ENCODE assay signal across 23 cellular contexts in the genomic region with DNA sequence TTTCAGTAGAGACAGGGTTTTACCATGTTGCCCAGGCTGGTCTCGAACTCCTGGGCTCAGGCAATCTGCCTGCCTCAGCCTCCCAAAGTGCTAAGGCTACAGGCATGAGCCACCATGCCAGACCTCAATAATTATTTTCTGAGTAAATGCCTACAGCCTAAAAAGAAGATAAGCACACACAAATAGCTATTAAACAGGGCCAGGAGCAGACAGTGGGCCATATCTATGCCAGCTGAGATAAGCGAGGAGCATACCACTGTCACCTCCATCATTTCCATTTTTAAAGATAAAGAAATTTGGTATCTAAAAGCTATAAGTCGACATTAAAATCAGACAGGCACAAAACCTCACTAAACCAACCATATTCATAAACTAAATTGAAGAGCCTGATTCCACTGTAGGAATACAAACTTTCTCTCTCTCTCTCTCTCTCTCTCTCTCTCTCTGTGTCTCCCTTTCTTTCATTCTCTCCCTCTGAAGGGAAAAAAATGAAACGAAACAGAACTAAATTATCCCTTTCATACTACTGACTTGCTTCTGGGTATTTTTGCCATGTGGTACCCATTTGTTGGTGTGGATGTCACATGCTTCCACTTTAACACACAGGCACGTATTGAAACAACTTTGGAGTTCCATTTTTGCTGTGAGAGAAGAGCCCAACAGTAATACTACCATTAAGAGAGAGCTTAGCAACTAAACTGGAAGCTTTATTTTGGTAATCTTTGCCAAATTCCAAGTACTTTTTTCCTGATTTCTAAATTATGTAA. TPM values are rescaled to one million over a fixed set of nuclear protein-coding genes. Genes with fewer than 3 reads are reported as not detected.
DNase-seq lines count a peak whose midpoint lies in the region; ATAC-seq and TF ChIP-seq lines count a peak whose summit lies in the region.
"Had no signal": no experiment of that assay in that cellular context is flagged by ENCODE, and none has a peak within 500 bp of the region (broad histone marks: within the 10 kb centered on the region; RNA-seq: fewer than 3 reads in every experiment).

No MANE protein-coding gene starts in this region.

- intact Hi-C loops in heart right ventricle (cut with DNase I) = loop anchor here in 1 of 10 donors (5.0 kb wide), 1 partner anchor 288 kb away; no protein-coding TSS in a partner anchor

- no peaks in the 10 kb centered on the region for H3K79me2 ChIP-seq in SK-N-SH (ENCODE audit: insufficient read depth)

- H3K4me1 Mint-ChIP-seq in stimulated activated naive B cell treated with anti-CD40 and anti-IgM and Interleukin-4, amounts not matched to agents 10 μg/mL and 1 μg/mL and 100 μg/mL, for 72 hours = no peaks in the 10 kb centered on the region
- no peaks in the 10 kb centered on the region for H3K4me1 Mint-ChIP-seq in stimulated activated naive CD8-positive, alpha-beta T cell treated with anti-CD3 and anti-CD28 coated beads, Interleukin-15, amount 100 ng/mL, for 72 hours

- H3K9ac ChIP-seq in SK-N-SH = no peak overlapping the region
- H3K9ac ChIP-seq: BLaER1 treated with 17β-estradiol and CSF1 and Interleukin-3, amounts not matched to agents 10 nM and 100 nM had no signal

- POLR2A ChIA-PET in SK-N-SH (lab: Yijun Ruan, JAX) = no interaction called here

- no peaks in the 10 kb centered on the region for H4K20me1 ChIP-seq in SK-N-SH (ENCODE audit: insufficient read depth)

- no peak overlapping the region for H3K4me3 Mint-ChIP-seq in stimulated activated naive B cell treated with anti-CD40 and anti-IgM and Interleukin-4, amounts not matched to agents 10 μg/mL and 1 μg/mL and 100 μg/mL, for 72 hours
- no peak overlapping the region for H3K4me3 Mint-ChIP-seq in stimulated activated naive CD8-positive, alpha-beta T cell treated with anti-CD3 and anti-CD28 coated beads, Interleukin-15, amount 100 ng/mL, for 72 hours
- H3K4me3 Mint-ChIP-seq: CD8-positive, alpha-beta T cell had no signal

- WGBS in heart right ventricle, 2 donors = 77 to 78% methylated on average over 5 of the region's 5 CpGs
- WGBS in SK-N-SH (ENCODE audit: low lambda C conversion rate) = 74% methylated on average over 5 of the region's 5 CpGs

- no peaks in the 10 kb centered on the region for H3K9me2 ChIP-seq in SK-N-SH

- no peak for TF ChIP-seq POLR2A in Peyer's patch (IDR thresholded peaks at IDR 0.05)

- no peaks in the 10 kb centered on the region for H3K36me3 ChIP-seq in cardiac muscle cell
- H3K36me3 ChIP-seq in heart right ventricle = peaks cover 0 to 57% (median 7%) of the 10 kb centered on the region in 9 donors
- peaks cover 13 to 26% of the 10 kb centered on the region in 2 experiments for H3K36me3 ChIP-seq in SK-N-SH (replicated peaks in 1 of 2; ENCODE audit: control insufficient read depth in 1 of 2, insufficient read depth in 2 of 2, low read length in 1 of 2)
- no peaks in the 10 kb centered on the region for H3K36me3 ChIP-seq in Peyer's patch

- CTCF ChIA-PET in SK-N-SH (lab: Yijun Ruan, JAX) = interaction anchor here (0.6 to 2.2 kb wide), 8 partner anchors 9 to 889 kb away, joined by 3 to 13 read pairs (median 3); no protein-coding TSS in a partner anchor

- H3K27ac Mint-ChIP-seq in stimulated activated naive B cell treated with anti-CD40 and anti-IgM and Interleukin-4, amounts not matched to agents 10 μg/mL and 1 μg/mL and 100 μg/mL, for 72 hours = peak overlapping the region; percentile 66
- H3K27ac Mint-ChIP-seq in stimulated activated naive CD8-positive, alpha-beta T cell treated with anti-CD3 and anti-CD28 coated beads, Interleukin-15, amount 100 ng/mL, for 72 hours = no peak overlapping the region
- H3K27ac Mint-ChIP-seq: CD8-positive, alpha-beta T cell had no signal

- H3K27me3 Mint-ChIP-seq in stimulated activated naive B cell treated with anti-CD40 and anti-IgM and Interleukin-4, amounts not matched to agents 10 μg/mL and 1 μg/mL and 100 μg/mL, for 72 hours = no peaks in the 10 kb centered on the region
- H3K27me3 Mint-ChIP-seq in stimulated activated naive CD8-positive, alpha-beta T cell treated with anti-CD3 and anti-CD28 coated beads, Interleukin-15, amount 100 ng/mL, for 72 hours = no peaks in the 10 kb centered on the region

- H3K4me2 ChIP-seq in SK-N-SH = no peak overlapping the region
- H3K4me2 ChIP-seq: A549; BLaER1 treated with 17β-estradiol and CSF1 and Interleukin-3, amounts not matched to agents 10 nM and 100 nM had no signal

- no peaks in the 10 kb centered on the region for H3K9me3 Mint-ChIP-seq in stimulated activated naive B cell treated with anti-CD40 and anti-IgM and Interleukin-4, amounts not matched to agents 10 μg/mL and 1 μg/mL and 100 μg/mL, for 72 hours
- no peaks in the 10 kb centered on the region for H3K9me3 Mint-ChIP-seq in stimulated activated naive CD8-positive, alpha-beta T cell treated with anti-CD3 and anti-CD28 coated beads, Interleukin-15, amount 100 ng/mL, for 72 hours
- H3K9me3 Mint-ChIP-seq: CD8-positive, alpha-beta T cell had no signal

- H3K9me3 ChIP-seq in cardiac muscle cell (ENCODE audit: low read depth) (no peaks in the 10 kb centered on the region), heart right ventricle (no peaks in the 10 kb centered on the region), SK-N-SH (no peaks in the 10 kb centered on the region), Peyer's patch (no peaks in the 10 kb centered on the region)
- H3K9me3 ChIP-seq: A549; BLaER1 treated with 17β-estradiol and CSF1 and Interleukin-3, amounts not matched to agents 10 nM and 100 nM had no signal

- no peak overlapping the region for H3K4me3 ChIP-seq in cardiac muscle cell
- H3K4me3 ChIP-seq in heart right ventricle = no peak overlapping the region
- no peak overlapping the region for H3K4me3 ChIP-seq in SK-N-SH (ENCODE audit: low read depth in 2 of 2, low read length in 1 of 2)
- H3K4me3 ChIP-seq in Peyer's patch = no peak overlapping the region
- H3K4me3 ChIP-seq: A549; BLaER1 treated with 17β-estradiol and CSF1 and Interleukin-3, amounts not matched to agents 10 nM and 100 nM had no signal

- ATAC-seq in heart right ventricle = no peak
- ATAC-seq in stimulated activated naive B cell treated with anti-CD40 and anti-IgM and Interleukin-4, amounts not matched to agents 10 μg/mL and 1 μg/mL and 100 μg/mL, for 72 hours (replicated peaks) = no peak
- ATAC-seq in HG03135 (IDR thresholded peaks at IDR 0.05; ENCODE audit: unreplicated experiment) = no peak
- ATAC-seq in stimulated activated naive CD8-positive, alpha-beta T cell treated with anti-CD3 and anti-CD28 coated beads, Interleukin-15, amount 100 ng/mL, for 72 hours = no peak
- ATAC-seq: A549; CD8-positive, alpha-beta T cell; HCT116 had no signal

- DNase-seq in cardiac muscle cell (ENCODE audit: low read depth in 1 of 2, low spot score in 1 of 2) (no peak), heart right ventricle (no peak), SK-N-SH (peak; percentile 56), fibroblast of peridontal ligament (ENCODE audit: extremely low read depth) (peak; percentile 74), Peyer's patch (no peak)
- DNase-seq in stimulated activated naive B cell treated with anti-CD40 and anti-IgM and Interleukin-4, amounts not matched to agents 10 μg/mL and 1 μg/mL and 100 μg/mL, for 72 hours = no peak
- DNase-seq in stimulated activated naive CD8-positive, alpha-beta T cell treated with anti-CD3 and anti-CD28 coated beads, Interleukin-15, amount 100 ng/mL, for 72 hours = no peak
- DNase-seq: CD8-positive, alpha-beta T cell; DMS53; EL; GOT3; KG1; NCI-H1417; NCI-H187; NCI-H2107; NCI-H510A treated with DMSO at 0.1 percent for 48 hours; NCI-H774; SIG-M5 had no signal

- TF ChIP-seq RAD21 in SK-N-SH (IDR thresholded peaks at IDR 0.05; ENCODE audit: low read length) = no peak

- H3F3A ChIP-seq in SK-N-SH (replicated peaks; ENCODE audit: insufficient read depth) = peaks cover 3% of the 10 kb centered on the region

- H3K27ac ChIP-seq in cardiac muscle cell (peak overlapping the region; percentile 65), heart right ventricle (no peak overlapping the region), SK-N-SH (ENCODE audit: low read depth in 2 of 2, low read length in 1 of 2) (peak overlapping the region in 1 of 2 experiments; percentile 58; a peak in 1 of 4 replicates), Peyer's patch (no peak overlapping the region)
- H3K27ac ChIP-seq: A549; BLaER1 treated with 17β-estradiol and CSF1 and Interleukin-3, amounts not matched to agents 10 nM and 100 nM; RWPE1 had no signal

- H3K4me1 ChIP-seq in cardiac muscle cell (ENCODE audit: low read depth) = no peaks in the 10 kb centered on the region
- H3K4me1 ChIP-seq in heart right ventricle = peaks cover 0 to 6% (median 0%) of the 10 kb centered on the region in 9 donors
- peaks cover 0 to 22% of the 10 kb centered on the region in 2 experiments; a peak in 2 of 4 replicates for H3K4me1 ChIP-seq in SK-N-SH (ENCODE audit: control insufficient read depth in 1 of 2, insufficient read depth in 2 of 2, low read depth in 1 of 2, low read length in 1 of 2)
- H3K4me1 ChIP-seq in Peyer's patch = no peaks in the 10 kb centered on the region
- H3K4me1 ChIP-seq: A549; BLaER1 treated with 17β-estradiol and CSF1 and Interleukin-3, amounts not matched to agents 10 nM and 100 nM had no signal

- TF ChIP-seq EP300 in SK-N-SH (IDR thresholded peaks at IDR 0.05; ENCODE audit: borderline replicate concordance in 1 of 2, low read depth in 1 of 2, low read length in 1 of 2) = peak in 1 of 2 experiments; percentile 60; a peak in 2 of 4 replicates

- no peak overlapping the region for H2AFZ ChIP-seq in SK-N-SH (ENCODE audit: low read depth)

- TF ChIP-seq CTCF in cardiac muscle cell (IDR thresholded peaks at IDR 0.05; ENCODE audit: low read depth, low read length) (no peak), heart right ventricle (IDR thresholded peaks at IDR 0.05) (no peak), SK-N-SH (IDR thresholded peaks at IDR 0.05) (no peak), Peyer's patch (IDR thresholded peaks at IDR 0.05) (no peak)

- H3K27me3 ChIP-seq in cardiac muscle cell = no peaks in the 10 kb centered on the region
- H3K27me3 ChIP-seq in heart right ventricle = no peaks in the 10 kb centered on the region
- no peaks in the 10 kb centered on the region for H3K27me3 ChIP-seq in SK-N-SH (ENCODE audit: insufficient read depth)
- no peaks in the 10 kb centered on the region for H3K27me3 ChIP-seq in Peyer's patch
- H3K27me3 ChIP-seq: BLaER1 treated with 17β-estradiol and CSF1 and Interleukin-3, amounts not matched to agents 10 nM and 100 nM had no signal

- peaks cover 26 to 28% of the 10 kb centered on the region in 2 donors for H3K36me3 Mint-ChIP-seq in stimulated activated naive B cell treated with anti-CD40 and anti-IgM and Interleukin-4, amounts not matched to agents 10 μg/mL and 1 μg/mL and 100 μg/mL, for 72 hours

TF ChIP-seq in SK-N-SH, 30 proteins besides CTCF, POLR2A, EP300 and RAD21 (continues in another document):
- TF ChIP-seq RCOR1 (IDR thresholded peaks at IDR 0.05; ENCODE audit: low read length) (peak; percentile 91), NFIC (IDR thresholded peaks at IDR 0.05; ENCODE audit: borderline replicate concordance) (no peak), GATA2 (CRISPR knock-in tag; IDR thresholded peaks at IDR 0.05) (peak; percentile 93)

RNA-seq across cellular contexts. Expression of a gene that starts 51.0 kb away (rescaled TPM):
- 10.6 and 12.0 TPM in 2 replicates for total RNA-seq in cardiac muscle cell
- 26.7 and 32.5 TPM in 2 replicates for polyA plus RNA-seq in cardiac muscle cell
- total RNA-seq in heart right ventricle = 10 to 100 TPM; 16.1 to 26.6 (median 20.5) TPM
- 10 to 100 TPM; 12.1 to 22.8 TPM for polyA plus RNA-seq in heart right ventricle
- 15.4 and 19.1 TPM in 2 replicates for polyA plus RNA-seq in SK-N-SH (2012; rRNA removed)
- 20.9 and 22.4 TPM in 2 replicates for polyA plus RNA-seq in SK-N-SH (2012; cell fraction: cytosol; rRNA removed)
- polyA plus RNA-seq in SK-N-SH (2012; cell fraction: nucleus; rRNA removed) = 8.6 and 14.9 TPM in 2 replicates
- 10 to 100 TPM in 3 of 4 donors, 1 to 10 TPM in 1; 8.6 to 14.9 (median 11.7) TPM for total RNA-seq in Peyer's patch

Comparison
In these comparisons a context has a peak if more than half of its experiments do, and no peak if none do; other contexts are left out.
1. DNase-seq: peak in SK-N-SH (single experiment) and fibroblast of peridontal ligament (single experiment); none in cardiac muscle cell (0 of 2), heart right ventricle (0 of 2), stimulated activated naive B cell treated with anti-CD40 and anti-IgM and Interleukin-4, amounts not matched to agents 10 μg/mL and 1 μg/mL and 100 μg/mL, for 72 hours (single experiment), Peyer's patch (0 of 3) and stimulated activated naive CD8-positive, alpha-beta T cell treated with anti-CD3 and anti-CD28 coated beads, Interleukin-15, amount 100 ng/mL, for 72 hours (0 of 2).